In genomic region chr6:53309897-53310291, GRCh38 we compare ENCODE assay signal across 11 cellular contexts. TPM values are rescaled to one million over a fixed set of nuclear protein-coding genes. Genes with fewer than 3 reads are reported as not detected.
DNase-seq lines count a peak whose midpoint lies in the region; ATAC-seq, FAIRE-seq and TF ChIP-seq lines count a peak whose summit lies in the region.
"Had no signal": no experiment of that assay in that cellular context is flagged by ENCODE, and none has a peak within 500 bp of the region (broad histone marks: within the 10 kb centered on the region; RNA-seq: fewer than 3 reads in every experiment).

No MANE protein-coding gene starts in this region.

- H3K9ac ChIP-seq in adipocyte (ENCODE audit: low read length): peak overlapping the region; percentile 23

- no peak for TF ChIP-seq RAD21 in A549 (conservative IDR thresholded peaks at IDR 0.05 in 1 of 2, IDR thresholded peaks at IDR 0.05 in 1 of 2)

- H3K4me1 ChIP-seq in A549: peaks cover 75% of the 10 kb centered on the region
- H3K4me1 ChIP-seq in adipocyte (ENCODE audit: control insufficient read depth, insufficient read depth, low read length): peaks cover 82% of the 10 kb centered on the region

- FAIRE-seq in A549 (lab: Jason Lieb, UNC): no peak

- no peaks in the 10 kb centered on the region for H3K27me3 ChIP-seq in adipocyte (replicated peaks; ENCODE audit: control insufficient read depth, insufficient read depth, low read length)
- H3K27me3 ChIP-seq: tibial nerve had no signal

- TF ChIP-seq EP300 in A549 (IDR thresholded peaks at IDR 0.05): no peak

- H3K4me3 ChIP-seq in A549 (no peak overlapping the region), adipocyte (ENCODE audit: low read length) (no peak overlapping the region)
- H3K4me3 ChIP-seq: tibial nerve had no signal

- no peak for ATAC-seq in A549
- peak; percentile 9 for ATAC-seq in GM18909 (IDR thresholded peaks at IDR 0.05; ENCODE audit: poor library complexity, unreplicated experiment)
- no peak for ATAC-seq in GM19452 (IDR thresholded peaks at IDR 0.05; ENCODE audit: unreplicated experiment)

- peak overlapping the region; percentile 69 for H3K4me2 ChIP-seq in A549

- no peak for TF ChIP-seq CTCF in A549 (IDR thresholded peaks at IDR 0.05)

- CTCF ChIA-PET in A549 (lab: Yijun Ruan, JAX): interaction anchor here (0.8 to 1.5 kb wide), 4 partner anchors 9 to 175 kb away, joined by 3 to 7 read pairs (median 4); no protein-coding TSS in a partner anchor

- TF ChIP-seq POLR2A in A549 (IDR thresholded peaks at IDR 0.05; ENCODE audit: low read length): no peak

- H3K9me3 ChIP-seq in A549: no peaks in the 10 kb centered on the region
- no peaks in the 10 kb centered on the region for H3K9me3 ChIP-seq in KOPT-K1 (ENCODE audit: insufficient read depth, low read length, poor library complexity, severe bottlenecking)
- peaks cover 4% of the 10 kb centered on the region for H3K9me3 ChIP-seq in adipocyte (ENCODE audit: control insufficient read depth, low read length)
- H3K9me3 ChIP-seq: tibial nerve had no signal

- POLR2A ChIA-PET in A549 (lab: Yijun Ruan, JAX): no interaction called here

- DNase-seq in A549 (ENCODE audit: low read depth in 1 of 2, low spot score in 1 of 2): no peak
- DNase-seq in adipocyte (ENCODE audit: low read depth): no peak
- DNase-seq in activated gamma-delta T cell treated with Interleukin-2 at 50 U/mL for 16 hours: no peak
- no peak for DNase-seq in DMS53 (lab: John Stamatoyannopoulos, UW)
- no peak for DNase-seq in DMS 273 treated with DMSO at 0.1 percent for 48 hours (lab: John Stamatoyannopoulos, UW)
- DNase-seq: NCI-H1694, SW 1271 had no signal

- WGBS in A549 (ENCODE audit: missing lambda C conversion rate): 64% methylated on average over 3 of the region's 3 CpGs

- H3K27ac ChIP-seq in A549: peak overlapping the region; percentile 73 to 74; a peak in 5 of 6 replicates
- H3K27ac ChIP-seq in KOPT-K1 (ENCODE audit: low read depth, low read length, poor library complexity, severe bottlenecking): peak overlapping the region; percentile 100

- H3K36me3 ChIP-seq in KOPT-K1 (ENCODE audit: insufficient read depth, low read length) (no peaks in the 10 kb centered on the region; the same call in 1 of the 2 replicates), adipocyte (ENCODE audit: control insufficient read depth, insufficient read depth, low read length, severe bottlenecking) (peaks cover 32% of the 10 kb centered on the region)
- H3K36me3 ChIP-seq: tibial nerve had no signal

TF ChIP-seq in A549, 52 proteins besides CTCF, POLR2A, EP300 and RAD21:
- TF ChIP-seq MAZ (IDR thresholded peaks at IDR 0.05; ENCODE audit: borderline replicate concordance, low read depth, low read length) (no peak), HDAC2 (IDR thresholded peaks at IDR 0.05) (no peak), NPAS2 (CRISPR knock-in tag; IDR thresholded peaks at IDR 0.05; ENCODE audit: borderline replicate concordance) (no peak), MYC (IDR thresholded peaks at IDR 0.05; ENCODE audit: borderline replicate concordance, low read length) (no peak), HOXA7 (CRISPR knock-in tag; IDR thresholded peaks at IDR 0.05) (no peak), RCOR1 (IDR thresholded peaks at IDR 0.05; ENCODE audit: low read depth, low read length) (no peak), ZNF302 (CRISPR knock-in tag; IDR thresholded peaks at IDR 0.05) (no peak), TFCP2L1 (CRISPR knock-in tag; IDR thresholded peaks at IDR 0.05) (no peak), JUNB (IDR thresholded peaks at IDR 0.05) (no peak), EHMT2 (IDR thresholded peaks at IDR 0.05; ENCODE audit: low read depth) (no peak), CHD4 (IDR thresholded peaks at IDR 0.05; ENCODE audit: borderline replicate concordance) (no peak), HEYL (CRISPR knock-in tag; IDR thresholded peaks at IDR 0.05) (no peak), ATOH8 (CRISPR knock-in tag; IDR thresholded peaks at IDR 0.05; ENCODE audit: low read depth) (no peak), PBX3 (IDR thresholded peaks at IDR 0.05) (no peak), CHD2 (IDR thresholded peaks at IDR 0.05; ENCODE audit: low read length, partially characterized antibody) (no peak)
- TF ChIP-seq, protein P1, sequence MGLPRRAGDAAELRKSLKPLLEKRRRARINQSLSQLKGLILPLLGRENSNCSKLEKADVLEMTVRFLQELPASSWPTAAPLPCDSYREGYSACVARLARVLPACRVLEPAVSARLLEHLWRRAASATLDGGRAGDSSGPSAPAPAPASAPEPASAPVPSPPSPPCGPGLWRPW (IDR thresholded peaks at IDR 0.05): no peak
- TF ChIP-seq, protein P2, sequence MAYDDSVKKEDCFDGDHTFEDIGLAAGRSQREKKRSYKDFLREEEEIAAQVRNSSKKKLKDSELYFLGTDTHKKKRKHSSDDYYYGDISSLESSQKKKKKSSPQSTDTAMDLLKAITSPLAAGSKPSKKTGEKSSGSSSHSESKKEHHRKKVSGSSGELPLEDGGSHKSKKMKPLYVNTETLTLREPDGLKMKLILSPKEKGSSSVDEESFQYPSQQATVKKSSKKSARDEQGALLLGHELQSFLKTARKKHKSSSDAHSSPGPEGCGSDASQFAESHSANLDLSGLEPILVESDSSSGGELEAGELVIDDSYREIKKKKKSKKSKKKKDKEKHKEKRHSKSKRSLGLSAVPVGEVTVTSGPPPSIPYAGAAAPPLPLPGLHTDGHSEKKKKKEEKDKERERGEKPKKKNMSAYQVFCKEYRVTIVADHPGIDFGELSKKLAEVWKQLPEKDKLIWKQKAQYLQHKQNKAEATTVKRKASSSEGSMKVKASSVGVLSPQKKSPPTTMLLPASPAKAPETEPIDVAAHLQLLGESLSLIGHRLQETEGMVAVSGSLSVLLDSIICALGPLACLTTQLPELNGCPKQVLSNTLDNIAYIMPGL (CRISPR knock-in tag; IDR thresholded peaks at IDR 0.05; ENCODE audit: borderline replicate concordance): no peak

RNA-seq across cellular contexts. Expression of gene ELOVL5, which starts 38.9 kb away (rescaled TPM):
- polyA plus RNA-seq in A549 (2011; rRNA removed) (84.6 and 90.9 TPM in 2 replicates), A549 (2017; fragmentation: RNase III; extraction: RNeasy Plus Mini Kit Qiagen cat#74134 plus additional on column Dnase treatment) (82.1 to 95.4 TPM (median 94.5 TPM) in 3 replicates)
- polyA plus RNA-seq in A549 (2012; cell fraction: cytosol; rRNA removed): 22.0 and 29.7 TPM in 2 replicates
- 25.0 and 36.3 TPM in 2 replicates for polyA plus RNA-seq in A549 (2012; cell fraction: nucleus; rRNA removed)
- polyA minus RNA-seq in A549 (2011; rRNA and poly(A)+ RNA removed): 80.0 and 86.8 TPM in 2 replicates
